In the genomic region with DNA sequence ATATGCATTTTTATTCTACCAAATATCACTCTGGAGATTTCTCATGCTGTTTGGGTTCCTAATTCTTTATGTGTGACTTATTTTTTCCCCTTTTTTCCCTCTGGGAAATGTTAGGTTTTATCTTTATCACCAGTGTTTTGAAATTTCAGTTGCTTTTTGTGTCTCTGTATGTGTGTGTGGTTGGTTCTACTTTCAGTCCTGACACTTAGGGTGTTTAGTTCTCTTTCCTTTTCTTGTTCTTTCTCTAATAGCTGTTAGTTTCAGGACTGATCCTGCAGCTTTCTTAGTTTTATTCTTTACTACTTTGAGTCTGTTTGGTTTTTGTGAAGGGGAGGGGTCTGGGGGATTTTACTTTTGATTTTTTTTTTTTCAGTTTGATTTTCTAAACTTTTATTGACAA, we compare ENCODE assay signal across 12 cellular contexts. TPM values are rescaled to one million over a fixed set of nuclear protein-coding genes. Genes with fewer than 3 reads are reported as not detected.
DNase-seq lines count a peak whose midpoint lies in the region; ATAC-seq and TF ChIP-seq lines count a peak whose summit lies in the region.
"Had no signal": no experiment of that assay in that cellular context is flagged by ENCODE, and none has a peak within 500 bp of the region (broad histone marks: within the 10 kb centered on the region; RNA-seq: fewer than 3 reads in every experiment).

No MANE protein-coding gene starts in this region.

- H3K27me3 Mint-ChIP-seq in activated T-helper 17 cell treated with anti-CD3 and anti-CD28 coated beads, Interleukin-2, amount 50 U/mL, for 72 hours: no peaks in the 10 kb centered on the region

- no peaks in the 10 kb centered on the region for H3K9me3 Mint-ChIP-seq in activated T-helper 17 cell treated with anti-CD3 and anti-CD28 coated beads, Interleukin-2, amount 50 U/mL, for 72 hours

- peaks cover 46% of the 10 kb centered on the region for H3K36me3 Mint-ChIP-seq in activated T-helper 17 cell treated with anti-CD3 and anti-CD28 coated beads, Interleukin-2, amount 50 U/mL, for 72 hours (ENCODE audit: low read depth)

- ATAC-seq in GM19395 (IDR thresholded peaks at IDR 0.05; ENCODE audit: unreplicated experiment) (peak; percentile 94), HG03064 (IDR thresholded peaks at IDR 0.05; ENCODE audit: low read depth, unreplicated experiment) (peak; percentile 87)
- peak; percentile 93 for ATAC-seq in activated T-helper 17 cell treated with anti-CD3 and anti-CD28 coated beads, Interleukin-2, amount 50 U/mL, for 72 hours (replicated peaks)

- H3K4me3 ChIP-seq in GM12865 (ENCODE audit: low read depth, low read length): peak overlapping the region; percentile 45
- H3K4me3 ChIP-seq: sigmoid colon, suprapubic skin had no signal

- H3K4me3 Mint-ChIP-seq in activated T-helper 17 cell treated with anti-CD3 and anti-CD28 coated beads, Interleukin-2, amount 50 U/mL, for 72 hours: peak overlapping the region; percentile 54

- peak overlapping the region; percentile 79 for H3K27ac Mint-ChIP-seq in activated T-helper 17 cell treated with anti-CD3 and anti-CD28 coated beads, Interleukin-2, amount 50 U/mL, for 72 hours

- peak; percentile 72 for DNase-seq in GM12865 (ENCODE audit: low read depth)
- DNase-seq in cerebellar nuclear complex (lab: John Stamatoyannopoulos, UW): no peak
- DNase-seq in SKM-1 treated with dmso at 0.1 percent for 144 hours (lab: John Stamatoyannopoulos, UW; ENCODE audit: unreplicated experiment): no peak
- no peak for DNase-seq in NCI-H524 (lab: John Stamatoyannopoulos, UW)
- DNase-seq in NCI-H345 treated with DMSO at 0.1 percent for 48 hours (lab: John Stamatoyannopoulos, UW; ENCODE audit: unreplicated experiment): no peak
- DNase-seq: amniotic stem cell, hippocampal formation, sigmoid colon had no signal

- H3K4me1 Mint-ChIP-seq in activated T-helper 17 cell treated with anti-CD3 and anti-CD28 coated beads, Interleukin-2, amount 50 U/mL, for 72 hours: peaks cover 42% of the 10 kb centered on the region

- TF ChIP-seq CTCF in GM12865 (IDR thresholded peaks at IDR 0.05; ENCODE audit: insufficient read depth, low read depth, low read length, missing control alignments): no peak

RNA-seq across cellular contexts. Expression of gene PPM1B, which starts 23.1 kb away (rescaled TPM):
- 10 to 100 TPM; 36.3 to 38.9 TPM for total RNA-seq in activated T-helper 17 cell treated with anti-CD3 and anti-CD28 coated beads, Interleukin-2, amount 50 U/mL, for 72 hours
